ENCODE assay signal across 19 cellular contexts in the genomic region with DNA sequence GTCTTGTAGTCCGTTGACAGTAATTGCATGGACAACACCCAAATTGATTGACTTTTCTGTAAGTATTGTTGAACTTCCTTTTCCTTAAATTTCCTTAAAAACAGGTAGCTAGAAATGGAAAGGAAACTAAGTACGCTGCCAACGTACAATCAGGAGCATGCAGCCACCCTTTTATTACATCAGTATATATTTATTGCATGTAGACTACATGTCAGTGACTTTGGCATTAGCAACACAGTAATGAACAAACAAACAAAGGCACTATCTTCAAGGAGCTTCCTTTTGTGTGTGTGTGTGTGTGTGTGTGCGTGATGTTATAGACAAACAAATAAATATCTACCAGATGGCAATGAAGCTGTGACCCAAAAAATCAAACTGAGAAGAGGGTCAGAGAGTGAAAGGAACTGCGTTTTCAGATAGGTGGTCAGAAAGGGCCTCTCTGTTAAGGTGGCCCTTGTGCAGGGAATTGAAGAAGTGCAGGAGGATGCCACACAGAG. TPM values are rescaled to one million over a fixed set of nuclear protein-coding genes. Genes with fewer than 3 reads are reported as not detected.
DNase-seq lines count a peak whose midpoint lies in the region; ATAC-seq, FAIRE-seq and TF ChIP-seq lines count a peak whose summit lies in the region.
"Had no signal": no experiment of that assay in that cellular context is flagged by ENCODE, and none has a peak within 500 bp of the region (broad histone marks: within the 10 kb centered on the region; RNA-seq: fewer than 3 reads in every experiment).

A gene with protein sequence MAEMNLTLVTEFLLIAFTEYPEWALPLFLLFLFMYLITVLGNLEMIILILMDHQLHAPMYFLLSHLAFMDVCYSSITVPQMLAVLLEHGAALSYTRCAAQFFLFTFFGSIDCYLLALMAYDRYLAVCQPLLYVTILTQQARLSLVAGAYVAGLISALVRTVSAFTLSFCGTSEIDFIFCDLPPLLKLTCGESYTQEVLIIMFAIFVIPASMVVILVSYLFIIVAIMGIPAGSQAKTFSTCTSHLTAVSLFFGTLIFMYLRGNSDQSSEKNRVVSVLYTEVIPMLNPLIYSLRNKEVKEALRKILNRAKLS (plus strand): TSS at position 447 of the 497 bp plus-strand sequence. CDS start 155,564 bp downstream, outside the sequence.

- H3K4ac ChIP-seq in H1 (replicated peaks; ENCODE audit: insufficient read length, low read depth, low read length), result no peak within 1 kb of the TSS

- no peaks in the 10 kb centered on the region for H4K20me1 ChIP-seq in H1 (replicated peaks in 1 of 2; ENCODE audit: control insufficient read depth in 1 of 2, insufficient read depth in 2 of 2, low read length in 2 of 2)

- H2AFZ ChIP-seq in H1 (ENCODE audit: low read length), result peak within 1 kb of the TSS; percentile 57; the same call in 1 of the 2 replicates

- no peak within 1 kb of the TSS for H2BK120ac ChIP-seq in H1 (replicated peaks; ENCODE audit: low read depth, low read length)

- peak within 1 kb of the TSS; percentile 32 for H3K9ac ChIP-seq in adipocyte (ENCODE audit: low read length)
- H3K9ac ChIP-seq in H1 (replicated peaks in 1 of 4; ENCODE audit: extremely low read depth in 1 of 4, low read depth in 3 of 4, low read length in 3 of 4), result no peak within 1 kb of the TSS
- peak within 1 kb of the TSS in 1 of 2 donors; percentile 8 for H3K9ac ChIP-seq in mucosa of rectum (ENCODE audit: low read depth in 1 of 2, low read length in 2 of 2)

- no peak within 1 kb of the TSS for H4K8ac ChIP-seq in H1 (ENCODE audit: extremely low read depth, insufficient read depth, low read length)

- DNase-seq in adipocyte (ENCODE audit: low read depth) (no peak), H1 (ENCODE audit: low read depth in 1 of 2, low spot score in 2 of 2) (no peak), thoracic aorta (ENCODE audit: low spot score) (no peak), NCI-H1092 treated with DMSO at 0.1 percent for 48 hours (lab: John Stamatoyannopoulos, UW) (no peak), GM03348 (ENCODE audit: low spot score) (no peak), COLO829 (ENCODE audit: low spot score) (no peak)
- DNase-seq: GDM1, MV-4-11, NCI-H2029 treated with DMSO at 0.1 percent for 48 hours, NCI-H510A treated with DMSO at 0.1 percent for 48 hours, SHP77 had no signal

- no peak within 1 kb of the TSS for H4K91ac ChIP-seq in H1 (replicated peaks; ENCODE audit: insufficient read length, low read length)

- no peak within 1 kb of the TSS for H3K18ac ChIP-seq in H1 (ENCODE audit: extremely low read depth, low read length)

- H3K14ac ChIP-seq in H1 (ENCODE audit: insufficient read length), result no peak within 1 kb of the TSS

- POLR2A ChIA-PET in H1 (lab: Charles Lee; ENCODE audit: partially characterized antibody), result interaction anchor here (0.6 kb wide), 1 partner anchor 499 kb away, joined by 4 read pairs; no protein-coding TSS in a partner anchor

- FAIRE-seq in H1 (lab: Jason Lieb, UNC), result no peak
- FAIRE-seq: GM12891 had no signal

- no peaks in the 10 kb centered on the region for H3K79me1 ChIP-seq in H1 (ENCODE audit: low read depth, low read length)

- H2BK15ac ChIP-seq in H1 (ENCODE audit: low read length), result no peak within 1 kb of the TSS

- TF ChIP-seq CTCF in H1 (IDR thresholded peaks at IDR 0.05; ENCODE audit: control extremely low read depth in 1 of 3, insufficient read depth in 1 of 3, low read depth in 1 of 3, low read length in 3 of 3), result no peak
- no peak for TF ChIP-seq CTCF in thoracic aorta (IDR thresholded peaks at IDR 0.05)

- no peak for ATAC-seq in thoracic aorta (ENCODE audit: insufficient number of reproducible peaks, low FRiP score, low read depth)
- ATAC-seq: activated CD4-positive, CD25-positive, alpha-beta regulatory T cell treated with anti-CD3 and anti-CD28 coated beads, Interleukin-2, amount 50 U/mL, for 24 hours had no signal

- H3K4me2 ChIP-seq in H1 (ENCODE audit: insufficient read depth in 1 of 2, low read depth in 2 of 2, low read length in 2 of 2), result no peak within 1 kb of the TSS

- TF ChIP-seq EP300 in H1 (IDR thresholded peaks at IDR 0.05; ENCODE audit: borderline replicate concordance in 1 of 2, low read depth in 2 of 2, low read length in 2 of 2), result no peak

- H3K27me3 ChIP-seq in adipocyte (replicated peaks; ENCODE audit: control insufficient read depth, insufficient read depth, low read length), result no peaks in the 10 kb centered on the region
- no peaks in the 10 kb centered on the region for H3K27me3 ChIP-seq in H1 (replicated peaks in 1 of 4; ENCODE audit: control insufficient read depth in 3 of 4, extremely low read depth in 1 of 4, insufficient read depth in 3 of 4, low read length in 3 of 4)
- H3K27me3 ChIP-seq in mucosa of rectum (ENCODE audit: control insufficient read depth in 2 of 2, insufficient read depth in 2 of 2, low read length in 2 of 2), result no peaks in the 10 kb centered on the region
- no peaks in the 10 kb centered on the region for H3K27me3 ChIP-seq in thoracic aorta (replicated peaks; ENCODE audit: insufficient read depth)
- H3K27me3 ChIP-seq: tibial nerve had no signal

- H3K4me1 ChIP-seq in adipocyte (ENCODE audit: control insufficient read depth, insufficient read depth, low read length), result peaks cover 29% of the 10 kb centered on the region
- no peaks in the 10 kb centered on the region for H3K4me1 ChIP-seq in H1 (replicated peaks in 1 of 4; ENCODE audit: control insufficient read depth in 3 of 4, insufficient read depth in 4 of 4, low read length in 3 of 4)
- H3K4me1 ChIP-seq in mucosa of rectum (ENCODE audit: control insufficient read depth in 2 of 2, insufficient read depth in 2 of 2, low read length in 2 of 2), result peaks cover 6 to 9% of the 10 kb centered on the region in 2 donors
- H3K4me1 ChIP-seq in thoracic aorta (ENCODE audit: control insufficient read depth in 1 of 2, low read depth in 2 of 2), result peaks cover 12 to 23% of the 10 kb centered on the region in 2 donors

- no peak within 1 kb of the TSS for H3K23ac ChIP-seq in H1 (ENCODE audit: insufficient read length)

- H2BK5ac ChIP-seq in H1 (ENCODE audit: low read depth, low read length), result no peak within 1 kb of the TSS

- no peak within 1 kb of the TSS for H2BK12ac ChIP-seq in H1 (ENCODE audit: low read depth, low read length)

- H4K5ac ChIP-seq in H1 (ENCODE audit: insufficient read length, low read depth, low read length), result no peak within 1 kb of the TSS

- H3K56ac ChIP-seq in H1 (replicated peaks; ENCODE audit: insufficient read length, low read depth, low read length), result no peak within 1 kb of the TSS

- H3K79me2 ChIP-seq in H1 (ENCODE audit: control insufficient read depth in 1 of 2, insufficient read depth in 2 of 2, low read length in 2 of 2), result no peaks in the 10 kb centered on the region

- H3K9me3 ChIP-seq in adipocyte (ENCODE audit: control insufficient read depth, low read length) (no peaks in the 10 kb centered on the region), H1 (ENCODE audit: insufficient read depth in 2 of 2, low read depth in 1 of 2, low read length in 1 of 2) (no peaks in the 10 kb centered on the region), mucosa of rectum (ENCODE audit: control insufficient read depth in 2 of 2, low read length in 2 of 2) (no peaks in the 10 kb centered on the region), thoracic aorta (no peaks in the 10 kb centered on the region)
- H3K9me3 ChIP-seq: tibial nerve had no signal

- H3K27ac ChIP-seq in H1 (ENCODE audit: low read depth, low read length), result no peak within 1 kb of the TSS
- peak within 1 kb of the TSS; percentile 17 to 52 for H3K27ac ChIP-seq in mucosa of rectum (ENCODE audit: low read depth in 2 of 2, low read length in 2 of 2)
- H3K27ac ChIP-seq in thoracic aorta, result peak within 1 kb of the TSS; percentile 57 to 78
- H3K27ac ChIP-seq: HL-60 had no signal

- H3K23me2 ChIP-seq in H1 (ENCODE audit: low read depth, low read length), result 0 out of 2 replicates have a peak, but pooled peaks cover 2% of the 10 kb centered on the region

- 84% methylated on average over 5 of the region's 5 CpGs; no CpG with 5 or more reads in 1 of the 2 experiments for WGBS in H1 (ENCODE audit: extremely low coverage in 1 of 2, insufficient coverage in 1 of 2, insufficient read length in 1 of 2, insufficient replicate concordance in 2 of 2, low coverage in 1 of 2, low lambda C conversion rate in 2 of 2, missing lambda C conversion rate in 1 of 2), 2 experiments

- H2AK5ac ChIP-seq in H1 (ENCODE audit: low read depth, low read length), result no peak within 1 kb of the TSS

- H3K4me3 ChIP-seq in adipocyte (ENCODE audit: low read length), result no peak within 1 kb of the TSS
- H3K4me3 ChIP-seq in H1 (ENCODE audit: extremely low read depth in 1 of 4, insufficient read depth in 2 of 4, low read depth in 3 of 4, low read length in 4 of 4), result no peak within 1 kb of the TSS
- H3K4me3 ChIP-seq in mucosa of rectum (ENCODE audit: low read length in 2 of 2), result no peak within 1 kb of the TSS
- peak within 1 kb of the TSS; percentile 53 for H3K4me3 ChIP-seq in thoracic aorta
- H3K4me3 ChIP-seq: tibial nerve had no signal

- no peak within 1 kb of the TSS for H2BK20ac ChIP-seq in H1 (ENCODE audit: low read length)

- no peaks in the 10 kb centered on the region for H3K36me3 ChIP-seq in adipocyte (ENCODE audit: control insufficient read depth, insufficient read depth, low read length, severe bottlenecking)
- H3K36me3 ChIP-seq in H1 (ENCODE audit: control insufficient read depth in 2 of 4, insufficient read depth in 4 of 4, low read length in 3 of 4), result no peaks in the 10 kb centered on the region
- no peaks in the 10 kb centered on the region for H3K36me3 ChIP-seq in mucosa of rectum (ENCODE audit: control insufficient read depth in 2 of 2, insufficient read depth in 2 of 2, low read length in 2 of 2)
- no peaks in the 10 kb centered on the region for H3K36me3 ChIP-seq in thoracic aorta
- H3K36me3 ChIP-seq: tibial nerve had no signal

- CTCF ChIA-PET in H1 (lab: Charles Lee; ENCODE audit: partially characterized antibody), result interaction anchor here (0.7 kb wide), 1 partner anchor 136 kb away, joined by 4 read pairs; no protein-coding TSS in a partner anchor

- no peak for TF ChIP-seq POLR2A in H1 (IDR thresholded peaks at IDR 0.05; ENCODE audit: control extremely low read depth in 1 of 2, low read depth in 2 of 2, low read length in 2 of 2)

- TF ChIP-seq RAD21 in H1 (IDR thresholded peaks at IDR 0.05 in 1 of 2, conservative IDR thresholded peaks at IDR 0.05 in 1 of 2; ENCODE audit: low read depth in 2 of 2, low read length in 2 of 2), result no peak

TF ChIP-seq in H1, 55 proteins besides CTCF, POLR2A, EP300 and RAD21 (continues in another document):
- TF ChIP-seq HDAC6 (IDR thresholded peaks at IDR 0.05; ENCODE audit: low read depth, low read length) (no peak), NANOG (IDR thresholded peaks at IDR 0.05; ENCODE audit: insufficient read depth, low read depth, low read length, poor library complexity, severe bottlenecking) (no peak)

RNA-seq across cellular contexts. Expression of the gene that starts here (rescaled TPM):
- not detected in 2 replicates for total RNA-seq in H1 (2021; fragmentation: NEBNext Ultra II Directional; extraction: Animal tissue kit (Norgen Biotek cat#: 25700))
- polyA plus RNA-seq in H1 (2011; rRNA removed), result not detected in 2 replicates
- polyA plus RNA-seq in H1 (2011; cell fraction: cytosol; rRNA removed), result not detected
- polyA plus RNA-seq in H1 (2011; cell fraction: nucleus; rRNA removed), result not detected
- not detected in 4 replicates for polyA plus RNA-seq in H1 (2012, experiment 1 of 2)
- not detected for polyA plus RNA-seq in H1 (2012, experiment 2 of 2)
- not detected for polyA plus RNA-seq in H1 (2013, experiment 1 of 2)
- polyA plus RNA-seq in H1 (2013, experiment 2 of 2), result not detected
- polyA minus RNA-seq in H1 (2011; rRNA and poly(A)+ RNA removed), result not detected in 2 replicates
- polyA minus RNA-seq in H1 (2011; cell fraction: cytosol; rRNA and poly(A)+ RNA removed), result not detected
- not detected for polyA minus RNA-seq in H1 (2011; cell fraction: nucleus; rRNA and poly(A)+ RNA removed)
- total RNA-seq in thoracic aorta, result not detected
- total RNA-seq: glomerular endothelial cell, mesothelial cell of epicardium, tibial nerve had no signal
- polyA plus RNA-seq: BJ had no signal
